27 cellular contexts compared by ENCODE assay signal in genomic region chr12:96948782-96949181, GRCh38. TPM values are rescaled to one million over a fixed set of nuclear protein-coding genes. Genes with fewer than 3 reads are reported as not detected.
DNase-seq lines count a peak whose midpoint lies in the region; ATAC-seq and TF ChIP-seq lines count a peak whose summit lies in the region.
"Had no signal": no experiment of that assay in that cellular context is flagged by ENCODE, and none has a peak within 500 bp of the region (broad histone marks: within the 10 kb centered on the region; RNA-seq: fewer than 3 reads in every experiment).

No MANE protein-coding gene starts in this region.

- no peak overlapping the region for H3K4me3 ChIP-seq in mesendoderm (ENCODE audit: low read length)
- H3K4me3 ChIP-seq: cardiac muscle cell, gastroesophageal sphincter, left lung, skin epidermis, upper lobe of right lung had no signal

- H3K36me3 ChIP-seq in mesendoderm (ENCODE audit: control insufficient read depth, insufficient read depth, low read length), result no peaks in the 10 kb centered on the region

- H2BK15ac ChIP-seq in mesendoderm (replicated peaks; ENCODE audit: low read depth), result no peak overlapping the region

- H3K4ac ChIP-seq in mesendoderm (ENCODE audit: low read depth, low read length), result no peak overlapping the region

- DNase-seq in T-helper 1 cell (no peak), mesendoderm (peak; percentile 9), type B pancreatic cell (ENCODE audit: extremely low spot score, unreplicated experiment) (no peak), NCI-H524 (lab: John Stamatoyannopoulos, UW) (no peak)
- no peak for DNase-seq in activated effector memory CD4-positive, alpha-beta T cell treated with anti-CD3 and anti-CD28 coated beads, Interleukin-2, amount 50 U/mL, for 16 hours
- DNase-seq: activated CD4-positive, alpha-beta T cell treated with anti-CD3 and anti-CD28 coated beads, Interleukin-2, amount 10 ng/mL, durations not matched to agents 24 days and 14 days; activated naive CD4-positive, alpha-beta T cell treated with anti-CD3 and anti-CD28 coated beads, Interleukin-2, amount 50 U/mL, for 16 hours; CD4-positive, CD25-positive, alpha-beta regulatory T cell; DMS 273 treated with DMSO at 0.1 percent for 48 hours; Kasumi-1; left lung; MV-4-11; naive B cell; NCI-H1694; NCI-H2171 treated with DMSO at 0.1 percent for 48 hours; occipital lobe; RPMI8226; stimulated activated CD4-positive, alpha-beta T cell treated with anti-CD3 and anti-CD28 coated beads, Interleukin-2, amount 100 ng/mL, for 24 hours; upper lobe of right lung had no signal

- H3K4me1 ChIP-seq in mesendoderm (ENCODE audit: control insufficient read depth, low read depth, low read length), result no peaks in the 10 kb centered on the region
- H3K4me1 ChIP-seq: gastroesophageal sphincter, left lung, upper lobe of right lung had no signal

- H3K79me2 ChIP-seq in mesendoderm (ENCODE audit: control insufficient read depth, insufficient read depth, low read length), result no peaks in the 10 kb centered on the region

- peak; percentile 75 for ATAC-seq in GM21786 (IDR thresholded peaks at IDR 0.05; ENCODE audit: unreplicated experiment)
- peak; percentile 64 for ATAC-seq in HG02885 (IDR thresholded peaks at IDR 0.05; ENCODE audit: poor library complexity, unreplicated experiment)
- ATAC-seq: gastroesophageal sphincter, left lung, upper lobe of right lung had no signal

- H3K23ac ChIP-seq in mesendoderm (ENCODE audit: low read length), result no peak overlapping the region

- WGBS in mesendoderm (ENCODE audit: extremely low coverage, insufficient coverage, low lambda C conversion rate), result no CpG with 5 or more reads among the region's 2 CpGs

- H3K27ac ChIP-seq in mesendoderm (ENCODE audit: low read depth, low read length), result no peak overlapping the region
- H3K27ac ChIP-seq: 22Rv1, cardiac muscle cell, gastroesophageal sphincter, left lung, skin epidermis, upper lobe of right lung, VCaP had no signal

- H3K27me3 Mint-ChIP-seq in T-helper 1 cell treated with Interleukin-12 subunit alpha and Interleukin-12 subunit beta and Interleukin-4 antibody, amounts not matched to agents 30 μg/mL and 1 μg/mL, for 36 hours (ENCODE audit: low read depth), result no peaks in the 10 kb centered on the region
- no peaks in the 10 kb centered on the region for H3K27me3 Mint-ChIP-seq in type B pancreatic cell
- H3K27me3 Mint-ChIP-seq: activated CD4-positive, alpha-beta T cell treated with anti-CD3 and anti-CD28 coated beads, Interleukin-2, amount 10 ng/mL, durations not matched to agents 24 days and 14 days; CD4-positive, CD25-positive, alpha-beta regulatory T cell; naive B cell had no signal

- no peak overlapping the region for H2AK5ac ChIP-seq in mesendoderm (ENCODE audit: low read length)

- H2BK120ac ChIP-seq in mesendoderm (ENCODE audit: low read depth, low read length), result no peak overlapping the region

- H4K5ac ChIP-seq in mesendoderm (ENCODE audit: low read length), result no peak overlapping the region

- no peak overlapping the region for H3K9ac ChIP-seq in mesendoderm (ENCODE audit: low read length)

- H2BK5ac ChIP-seq in mesendoderm (ENCODE audit: low read length), result no peak overlapping the region

- H3K36me3 Mint-ChIP-seq in T-helper 1 cell treated with Interleukin-12 subunit alpha and Interleukin-12 subunit beta and Interleukin-4 antibody, amounts not matched to agents 30 μg/mL and 1 μg/mL, for 36 hours (ENCODE audit: low read depth), result peaks cover 53% of the 10 kb centered on the region
- H3K36me3 Mint-ChIP-seq in type B pancreatic cell, result peaks cover 29% of the 10 kb centered on the region

- H3K27me3 ChIP-seq in mesendoderm (ENCODE audit: insufficient read depth, low read length, poor library complexity), result no peaks in the 10 kb centered on the region
- H3K27me3 ChIP-seq: cardiac muscle cell, gastroesophageal sphincter, left lung, upper lobe of right lung had no signal

- H3K56ac ChIP-seq in mesendoderm (ENCODE audit: low read length), result no peak overlapping the region

- no peak for TF ChIP-seq CTCF in type B pancreatic cell (conservative IDR thresholded peaks at IDR 0.05)

- H3K79me1 ChIP-seq in mesendoderm (ENCODE audit: low read length), result no peaks in the 10 kb centered on the region

- H3K4me2 ChIP-seq in mesendoderm (ENCODE audit: low read length), result no peak overlapping the region

- H3K27ac Mint-ChIP-seq in T-helper 1 cell treated with Interleukin-12 subunit alpha and Interleukin-12 subunit beta and Interleukin-4 antibody, amounts not matched to agents 30 μg/mL and 1 μg/mL, for 36 hours, result peak overlapping the region; percentile 64
- no peak overlapping the region for H3K27ac Mint-ChIP-seq in type B pancreatic cell
- H3K27ac Mint-ChIP-seq: activated CD4-positive, alpha-beta T cell treated with anti-CD3 and anti-CD28 coated beads, Interleukin-2, amount 10 ng/mL, durations not matched to agents 24 days and 14 days had no signal

- H3K4me3 Mint-ChIP-seq in T-helper 1 cell treated with Interleukin-12 subunit alpha and Interleukin-12 subunit beta and Interleukin-4 antibody, amounts not matched to agents 30 μg/mL and 1 μg/mL, for 36 hours, result no peak overlapping the region
- H3K4me3 Mint-ChIP-seq in type B pancreatic cell, result no peak overlapping the region
- H3K4me3 Mint-ChIP-seq: activated CD4-positive, alpha-beta T cell treated with anti-CD3 and anti-CD28 coated beads, Interleukin-2, amount 10 ng/mL, durations not matched to agents 24 days and 14 days; CD4-positive, CD25-positive, alpha-beta regulatory T cell; naive B cell had no signal

- H3K9me3 Mint-ChIP-seq in T-helper 1 cell treated with Interleukin-12 subunit alpha and Interleukin-12 subunit beta and Interleukin-4 antibody, amounts not matched to agents 30 μg/mL and 1 μg/mL, for 36 hours, result peaks cover 6% of the 10 kb centered on the region
- H3K9me3 Mint-ChIP-seq in type B pancreatic cell, result no peaks in the 10 kb centered on the region
- H3K9me3 Mint-ChIP-seq: naive B cell had no signal

- H4K8ac ChIP-seq in mesendoderm (ENCODE audit: low read depth, low read length), result no peak overlapping the region

- H3K18ac ChIP-seq in mesendoderm (ENCODE audit: low read length), result no peak overlapping the region

- peaks cover 5% of the 10 kb centered on the region for H3K4me1 Mint-ChIP-seq in T-helper 1 cell treated with Interleukin-12 subunit alpha and Interleukin-12 subunit beta and Interleukin-4 antibody, amounts not matched to agents 30 μg/mL and 1 μg/mL, for 36 hours (ENCODE audit: low read depth)
- no peaks in the 10 kb centered on the region for H3K4me1 Mint-ChIP-seq in type B pancreatic cell (ENCODE audit: unreplicated experiment)
- H3K4me1 Mint-ChIP-seq: naive B cell had no signal

RNA-seq across cellular contexts. Expression of gene NEDD1, which starts 41.7 kb away (rescaled TPM):
- polyA plus RNA-seq in mesendoderm (2013, experiment 1 of 2), result 17.5 TPM
- 18.0 TPM for polyA plus RNA-seq in mesendoderm (2013, experiment 2 of 2)
- total RNA-seq in type B pancreatic cell (ENCODE audit: low replicate concordance), result 19.2 and 31.7 TPM in 2 replicates
